Comparison of ENCODE assay signal across 1 cellular context in the genomic region with DNA sequence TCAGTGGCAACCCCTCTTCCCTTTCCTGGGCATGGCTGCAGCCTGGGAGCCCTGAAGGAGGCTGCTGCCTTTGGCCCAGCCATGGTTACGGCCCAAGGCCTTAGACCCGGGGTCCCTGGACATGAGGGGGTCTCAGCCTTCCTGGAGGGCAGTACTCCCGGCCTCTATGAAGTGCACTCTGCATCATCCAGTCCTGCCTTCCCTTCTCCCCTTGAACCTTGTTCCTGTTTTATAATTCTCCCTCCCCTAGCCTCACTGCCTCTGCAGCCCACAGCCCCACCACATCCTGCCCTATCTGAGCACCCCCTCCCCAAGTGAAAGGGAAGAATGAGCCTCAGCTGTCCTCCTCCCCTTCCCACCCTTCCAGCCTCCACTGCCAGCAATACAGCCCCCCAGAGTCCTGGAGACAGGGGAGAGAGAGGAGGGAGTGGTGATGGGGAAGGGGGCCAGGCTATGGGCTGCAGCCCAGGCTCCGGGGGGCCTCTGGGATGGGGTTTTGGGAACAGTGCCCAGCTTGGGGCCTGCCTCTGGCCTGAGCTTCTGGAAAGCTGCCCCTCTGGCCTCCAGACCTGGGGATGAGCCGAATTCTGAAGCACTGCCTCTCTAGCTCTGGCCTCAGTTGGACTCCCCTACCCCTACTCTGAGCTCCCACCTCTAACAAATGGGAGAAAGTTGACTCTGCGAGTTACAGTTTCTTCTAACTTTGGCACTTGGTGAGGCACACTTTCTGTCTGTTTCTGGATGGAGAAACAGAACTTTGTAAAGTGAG.
TF ChIP-seq lines count a peak whose summit lies in the region.

No MANE protein-coding gene starts in this region.

TF ChIP-seq in WTC11, 78 proteins besides CTCF, POLR2A, EP300 and RAD21 (continued from another document):
- TF ChIP-seq, protein P1, sequence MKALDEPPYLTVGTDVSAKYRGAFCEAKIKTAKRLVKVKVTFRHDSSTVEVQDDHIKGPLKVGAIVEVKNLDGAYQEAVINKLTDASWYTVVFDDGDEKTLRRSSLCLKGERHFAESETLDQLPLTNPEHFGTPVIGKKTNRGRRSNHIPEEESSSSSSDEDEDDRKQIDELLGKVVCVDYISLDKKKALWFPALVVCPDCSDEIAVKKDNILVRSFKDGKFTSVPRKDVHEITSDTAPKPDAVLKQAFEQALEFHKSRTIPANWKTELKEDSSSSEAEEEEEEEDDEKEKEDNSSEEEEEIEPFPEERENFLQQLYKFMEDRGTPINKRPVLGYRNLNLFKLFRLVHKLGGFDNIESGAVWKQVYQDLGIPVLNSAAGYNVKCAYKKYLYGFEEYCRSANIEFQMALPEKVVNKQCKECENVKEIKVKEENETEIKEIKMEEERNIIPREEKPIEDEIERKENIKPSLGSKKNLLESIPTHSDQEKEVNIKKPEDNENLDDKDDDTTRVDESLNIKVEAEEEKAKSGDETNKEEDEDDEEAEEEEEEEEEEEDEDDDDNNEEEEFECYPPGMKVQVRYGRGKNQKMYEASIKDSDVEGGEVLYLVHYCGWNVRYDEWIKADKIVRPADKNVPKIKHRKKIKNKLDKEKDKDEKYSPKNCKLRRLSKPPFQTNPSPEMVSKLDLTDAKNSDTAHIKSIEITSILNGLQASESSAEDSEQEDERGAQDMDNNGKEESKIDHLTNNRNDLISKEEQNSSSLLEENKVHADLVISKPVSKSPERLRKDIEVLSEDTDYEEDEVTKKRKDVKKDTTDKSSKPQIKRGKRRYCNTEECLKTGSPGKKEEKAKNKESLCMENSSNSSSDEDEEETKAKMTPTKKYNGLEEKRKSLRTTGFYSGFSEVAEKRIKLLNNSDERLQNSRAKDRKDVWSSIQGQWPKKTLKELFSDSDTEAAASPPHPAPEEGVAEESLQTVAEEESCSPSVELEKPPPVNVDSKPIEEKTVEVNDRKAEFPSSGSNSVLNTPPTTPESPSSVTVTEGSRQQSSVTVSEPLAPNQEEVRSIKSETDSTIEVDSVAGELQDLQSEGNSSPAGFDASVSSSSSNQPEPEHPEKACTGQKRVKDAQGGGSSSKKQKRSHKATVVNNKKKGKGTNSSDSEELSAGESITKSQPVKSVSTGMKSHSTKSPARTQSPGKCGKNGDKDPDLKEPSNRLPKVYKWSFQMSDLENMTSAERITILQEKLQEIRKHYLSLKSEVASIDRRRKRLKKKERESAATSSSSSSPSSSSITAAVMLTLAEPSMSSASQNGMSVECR (CRISPR knock-in tag; IDR thresholded peaks at IDR 0.05; ENCODE audit: borderline replicate concordance), result no peak
- TF ChIP-seq GRHL2 (CRISPR knock-in tag; IDR thresholded peaks at IDR 0.05; ENCODE audit: insufficient replicate concordance, severe bottlenecking) (no peak), EMX1 (CRISPR knock-in tag; IDR thresholded peaks at IDR 0.05) (no peak), TCF7 (CRISPR knock-in tag; IDR thresholded peaks at IDR 0.05; ENCODE audit: low read depth) (no peak), ZNF416 (CRISPR knock-in tag; IDR thresholded peaks at IDR 0.05) (no peak)
- TF ChIP-seq, protein P2, sequence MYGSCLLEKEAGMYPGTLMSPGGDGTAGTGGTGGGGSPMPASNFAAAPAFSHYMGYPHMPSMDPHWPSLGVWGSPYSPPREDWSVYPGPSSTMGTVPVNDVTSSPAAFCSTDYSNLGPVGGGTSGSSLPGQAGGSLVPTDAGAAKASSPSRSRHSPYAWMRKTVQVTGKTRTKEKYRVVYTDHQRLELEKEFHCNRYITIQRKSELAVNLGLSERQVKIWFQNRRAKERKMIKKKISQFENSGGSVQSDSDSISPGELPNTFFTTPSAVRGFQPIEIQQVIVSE (CRISPR knock-in tag; IDR thresholded peaks at IDR 0.05; ENCODE audit: borderline replicate concordance), result no peak
